ENCODE assay signal across 9 cellular contexts in the genomic region with DNA sequence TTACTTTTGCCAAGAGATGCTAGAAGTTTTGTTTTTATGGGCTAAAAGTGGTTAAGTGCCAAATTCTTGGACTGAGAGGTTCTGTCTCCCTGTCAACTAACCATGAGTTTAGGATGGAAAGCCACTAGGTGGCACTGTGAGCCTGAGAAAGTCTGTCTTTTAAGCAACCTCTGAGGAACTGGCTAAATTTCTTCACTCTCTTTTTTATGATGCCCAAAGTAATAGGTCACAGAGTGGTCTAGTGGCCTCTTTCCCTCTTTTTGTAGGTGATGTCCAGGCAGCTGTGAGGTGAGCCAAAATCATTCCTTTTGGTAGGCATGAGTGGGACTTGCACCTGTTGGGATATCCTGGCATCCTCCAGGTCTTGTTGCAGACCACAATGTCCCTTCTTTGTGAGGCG. TPM values are rescaled to one million over a fixed set of nuclear protein-coding genes. Genes with fewer than 3 reads are reported as not detected.
A peak's percentile ranks its signal among the peaks of the same experiment; 100 is the strongest.
DNase-seq lines count a peak whose midpoint lies in the region; ATAC-seq and TF ChIP-seq lines count a peak whose summit lies in the region.
"Had no signal": no experiment of that assay in that cellular context is flagged by ENCODE, and none has a peak within 500 bp of the region (broad histone marks: within the 10 kb centered on the region; RNA-seq: fewer than 3 reads in every experiment).

No MANE protein-coding gene starts in this region.

- peak; percentile 48 to 77 for ATAC-seq in activated T-cell treated with anti-CD3 and anti-CD28 coated beads, Interleukin-2, amount 50 U/mL, for 4 hours

- H3K4ac ChIP-seq in neuronal stem cell (ENCODE audit: low read length) = no peak overlapping the region

- CTCF ChIA-PET in PC-9 (lab: Charles Lee) = interaction anchor here (0.6 to 1.8 kb wide), 3 partner anchors 134 to 501 kb away, joined by 4 to 14 read pairs (median 13); no protein-coding TSS in a partner anchor

- no peak overlapping the region for H4K91ac ChIP-seq in neuronal stem cell (ENCODE audit: low read depth, low read length, poor library complexity)

- intact Hi-C loops in PC-9 (cut with micrococcal nuclease; ENCODE audit: unreplicated experiment) = loop anchor here (1.0 to 5.0 kb wide), 3 partner anchors 429 to 614 kb away; no protein-coding TSS in a partner anchor

- peak; percentile 55 for DNase-seq in NCI-H1436 (lab: John Stamatoyannopoulos, UW)
- DNase-seq in NCI-H1436 treated with DMSO at 0.1 percent for 48 hours (lab: John Stamatoyannopoulos, UW) = no peak
- peak; percentile 46 to 54 for DNase-seq in PC-9
- DNase-seq in activated T-cell treated with anti-CD3 and anti-CD28 coated beads, Interleukin-2, amount 50 U/mL, for 4 hours = peak; percentile 67
- DNase-seq in fibroblast of lung (ENCODE audit: low read depth in 2 of 2) = peak; percentile 72 to 91
- DNase-seq in neuronal stem cell (ENCODE audit: low spot score) = peak; percentile 82
- peak in 1 of 2 donors; percentile 81 for DNase-seq in suprapubic skin (ENCODE audit: low spot score in 2 of 2)

- TF ChIP-seq POLR2A in suprapubic skin (IDR thresholded peaks at IDR 0.05) = no peak

- H3F3A ChIP-seq in PC-9 (ENCODE audit: insufficient read depth, low read depth) = peaks cover 48% of the 10 kb centered on the region

- H3K36me3 ChIP-seq in PC-9 (ENCODE audit: low read depth) = peaks cover 55% of the 10 kb centered on the region
- H3K36me3 ChIP-seq in fibroblast of lung (ENCODE audit: control insufficient read depth, insufficient read depth, low read length) = peaks cover 18% of the 10 kb centered on the region
- peaks cover 15 to 92% of the 10 kb centered on the region in 2 donors for H3K36me3 ChIP-seq in neuronal stem cell (replicated peaks in 1 of 2; ENCODE audit: control insufficient read depth in 2 of 2, insufficient read depth in 2 of 2, low read length in 2 of 2)
- peaks cover 50% of the 10 kb centered on the region for H3K36me3 ChIP-seq in suprapubic skin

- H3K23ac ChIP-seq in neuronal stem cell (ENCODE audit: low read depth, low read length, poor library complexity) = no peak overlapping the region

- H3K4me2 ChIP-seq in PC-9 (no peak overlapping the region), fibroblast of lung (ENCODE audit: extremely low read depth, insufficient read depth, low read length) (no peak overlapping the region), neuronal stem cell (ENCODE audit: insufficient read depth, low read length, poor library complexity, severe bottlenecking) (no peak overlapping the region)
- H3K4me2 ChIP-seq: BLaER1 had no signal

- H2BK120ac ChIP-seq in neuronal stem cell (ENCODE audit: low read depth, low read length) = no peak overlapping the region

- H3K14ac ChIP-seq in neuronal stem cell (ENCODE audit: low read length) = no peak overlapping the region

- BruUV-seq in PC-9 (replicated peaks; lab: Mats Ljungman, UMichigan) = no TSS peak

- no peak overlapping the region for H3K27ac ChIP-seq in PC-9
- H3K27ac ChIP-seq in fibroblast of lung (ENCODE audit: insufficient read depth, low read length) = no peak overlapping the region
- no peak overlapping the region for H3K27ac ChIP-seq in neuronal stem cell (replicated peaks; ENCODE audit: low read length)
- H3K27ac ChIP-seq in suprapubic skin = no peak overlapping the region
- H3K27ac ChIP-seq: BLaER1 had no signal

- H2BK15ac ChIP-seq in neuronal stem cell (ENCODE audit: low read length) = no peak overlapping the region

- H3K9ac ChIP-seq in fibroblast of lung (ENCODE audit: insufficient read depth, low read length) = no peak overlapping the region
- no peak overlapping the region for H3K9ac ChIP-seq in neuronal stem cell (ENCODE audit: low read depth, low read length, poor library complexity)
- H3K9ac ChIP-seq: BLaER1 had no signal

- H2BK5ac ChIP-seq in neuronal stem cell (ENCODE audit: low read length) = no peak overlapping the region

- peak; percentile 77 for TF ChIP-seq RAD21 in Ishikawa (IDR thresholded peaks at IDR 0.05; ENCODE audit: low read depth)

- H2AFZ ChIP-seq in PC-9 (no peak overlapping the region), fibroblast of lung (ENCODE audit: low read length) (no peak overlapping the region), neuronal stem cell (ENCODE audit: low read length) (no peak overlapping the region)

- H2AK5ac ChIP-seq in neuronal stem cell (ENCODE audit: low read depth, low read length) = no peak overlapping the region

- TF ChIP-seq EP300 in Ishikawa (IDR thresholded peaks at IDR 0.05; ENCODE audit: borderline replicate concordance) (no peak), suprapubic skin (IDR thresholded peaks at IDR 0.05) (no peak)

- no peaks in the 10 kb centered on the region for H3K27me3 Mint-ChIP-seq in activated T-cell treated with anti-CD3 and anti-CD28 coated beads, Interleukin-2, amount 50 U/mL, for 4 hours (ENCODE audit: low read depth)

- no peaks in the 10 kb centered on the region for H3K79me1 ChIP-seq in neuronal stem cell (ENCODE audit: low read depth, low read length)

- peaks cover 16% of the 10 kb centered on the region; the same call in 1 of the 2 replicates for H3K79me2 ChIP-seq in PC-9 (ENCODE audit: low read depth)
- H3K79me2 ChIP-seq in fibroblast of lung (ENCODE audit: control insufficient read depth, insufficient read depth, low read length) = peaks cover 6% of the 10 kb centered on the region

- peaks cover 61% of the 10 kb centered on the region for H3K36me3 Mint-ChIP-seq in activated T-cell treated with anti-CD3 and anti-CD28 coated beads, Interleukin-2, amount 50 U/mL, for 4 hours (ENCODE audit: insufficient read depth)

- POLR2A ChIA-PET in PC-9 (lab: Charles Lee; ENCODE audit: unreplicated experiment) = no interaction called here

- H3K4me3 Mint-ChIP-seq in activated T-cell treated with anti-CD3 and anti-CD28 coated beads, Interleukin-2, amount 50 U/mL, for 4 hours = no peak overlapping the region

- H3K4me1 Mint-ChIP-seq in activated T-cell treated with anti-CD3 and anti-CD28 coated beads, Interleukin-2, amount 50 U/mL, for 4 hours (ENCODE audit: low read depth) = peaks cover 5% of the 10 kb centered on the region

- H3K4me1 ChIP-seq in PC-9 (replicated peaks; ENCODE audit: insufficient read depth) = no peaks in the 10 kb centered on the region
- H3K4me1 ChIP-seq in fibroblast of lung (ENCODE audit: control insufficient read depth, extremely low read depth, insufficient read depth, low read length) = peaks cover 10% of the 10 kb centered on the region
- H3K4me1 ChIP-seq in neuronal stem cell (ENCODE audit: control insufficient read depth in 2 of 2, insufficient read depth in 1 of 2, low read depth in 1 of 2, low read length in 2 of 2) = peaks cover 1 to 3% of the 10 kb centered on the region in 2 donors
- peaks cover 9% of the 10 kb centered on the region for H3K4me1 ChIP-seq in suprapubic skin
- H3K4me1 ChIP-seq: BLaER1 had no signal

- no peaks in the 10 kb centered on the region for H3K9me2 ChIP-seq in PC-9 (ENCODE audit: insufficient read depth)

- no peak overlapping the region for H2BK12ac ChIP-seq in neuronal stem cell (ENCODE audit: low read length)

- WGBS in neuronal stem cell (ENCODE audit: extremely low coverage in 2 of 2, insufficient read length in 2 of 2, insufficient replicate concordance in 1 of 2), 2 donors = no CpG with 5 or more reads among the region's 1 CpG
- 100% methylated on average over 1 of the region's 1 CpG for WGBS in suprapubic skin

- H3K27me3 ChIP-seq in PC-9 (ENCODE audit: insufficient read depth, low read depth) (no peaks in the 10 kb centered on the region), fibroblast of lung (ENCODE audit: control insufficient read depth, insufficient read depth, low read length) (no peaks in the 10 kb centered on the region), neuronal stem cell (ENCODE audit: control insufficient read depth in 3 of 3, insufficient read depth in 3 of 3, low read depth in 1 of 3, low read length in 3 of 3) (no peaks in the 10 kb centered on the region), suprapubic skin (no peaks in the 10 kb centered on the region)
- H3K27me3 ChIP-seq: BLaER1 had no signal

- H3K9me3 ChIP-seq in PC-9 (ENCODE audit: insufficient read depth, low read depth) = peaks cover 8% of the 10 kb centered on the region
- no peaks in the 10 kb centered on the region for H3K9me3 ChIP-seq in fibroblast of lung (ENCODE audit: control insufficient read depth, insufficient read depth, low read depth, low read length)
- H3K9me3 ChIP-seq in neuronal stem cell (replicated peaks in 1 of 2; ENCODE audit: control insufficient read depth in 2 of 2, insufficient read depth in 1 of 2, low read depth in 1 of 2, low read length in 2 of 2) = peaks cover 3 to 20% of the 10 kb centered on the region in 2 donors
- no peaks in the 10 kb centered on the region for H3K9me3 ChIP-seq in suprapubic skin

- no peak overlapping the region for H4K8ac ChIP-seq in neuronal stem cell (ENCODE audit: low read depth, low read length)

- no peak overlapping the region for H3K18ac ChIP-seq in neuronal stem cell (ENCODE audit: low read length)

- H4K20me1 ChIP-seq in PC-9 (ENCODE audit: insufficient read depth) = peaks cover 47% of the 10 kb centered on the region
- no peaks in the 10 kb centered on the region for H4K20me1 ChIP-seq in fibroblast of lung (ENCODE audit: control insufficient read depth, extremely low read depth, insufficient read depth, low read length)

- TF ChIP-seq CTCF in PC-9 (conservative IDR thresholded peaks at IDR 0.05) (peak; percentile 82), fibroblast of lung (conservative IDR thresholded peaks at IDR 0.05 in 1 of 2, IDR thresholded peaks at IDR 0.05 in 1 of 2; ENCODE audit: low read depth in 1 of 2, low read length in 2 of 2) (peak; percentile 76 to 80), suprapubic skin (IDR thresholded peaks at IDR 0.05) (peak; percentile 63 to 70)

- H3K4me3 ChIP-seq in PC-9 = no peak overlapping the region
- no peak overlapping the region for H3K4me3 ChIP-seq in fibroblast of lung (replicated peaks in 1 of 4; ENCODE audit: control extremely low read depth in 1 of 4, insufficient read depth in 1 of 4, low read depth in 3 of 4, low read length in 4 of 4)
- no peak overlapping the region for H3K4me3 ChIP-seq in neuronal stem cell (ENCODE audit: low read length in 2 of 2)
- no peak overlapping the region for H3K4me3 ChIP-seq in suprapubic skin
- H3K4me3 ChIP-seq: BLaER1 had no signal

- peaks cover 3% of the 10 kb centered on the region for H3K9me3 Mint-ChIP-seq in activated T-cell treated with anti-CD3 and anti-CD28 coated beads, Interleukin-2, amount 50 U/mL, for 4 hours

TF ChIP-seq in Ishikawa, 13 proteins besides CTCF, POLR2A, EP300 and RAD21 (continues in another document):
- TF ChIP-seq YY1 (IDR thresholded peaks at IDR 0.05; ENCODE audit: low read depth) = no peak
- no peak for TF ChIP-seq EGR1 (IDR thresholded peaks at IDR 0.05)
- TF ChIP-seq TCF12 (IDR thresholded peaks at IDR 0.05; ENCODE audit: low read depth) = no peak

RNA-seq across cellular contexts. Expression of a gene that starts 56.8 kb away (rescaled TPM):
- total RNA-seq in PC-9 (2021) (219 and 273 TPM in 2 replicates), fibroblast of lung (172 and 174 TPM in 2 replicates), suprapubic skin (10 to 100 TPM; 72.2 to 99.8 (median 77.2) TPM)
- 100 to 1,000 TPM; 260 to 267 (median 267) TPM for total RNA-seq in activated T-cell treated with anti-CD3 and anti-CD28 coated beads, Interleukin-2, amount 50 U/mL, for 4 hours
- polyA plus RNA-seq in fibroblast of lung = 137 and 166 TPM in 2 replicates
- polyA plus RNA-seq in fibroblast of lung (2012) = 179 and 208 TPM in 2 replicates
- 232 and 237 TPM in 2 replicates for polyA minus RNA-seq in fibroblast of lung (ENCODE audit: low replicate concordance)
- polyA plus RNA-seq in neuronal stem cell (2013, experiment 1 of 2) = 64.0 TPM
- polyA plus RNA-seq in neuronal stem cell (2013, experiment 2 of 2) = 61.4 TPM
